ENCODE assay signal across 1 cellular context in genomic region chr5:150163547-150164059, GRCh38.
TF ChIP-seq lines count a peak whose summit lies in the region.

No MANE protein-coding gene starts in this region.

TF ChIP-seq in SK-N-SH, 30 proteins besides CTCF, POLR2A, EP300 and RAD21 (continued from another document):
- TF ChIP-seq REST (IDR thresholded peaks at IDR 0.05; ENCODE audit: low read depth, low read length) (no peak), FOXJ3 (CRISPR knock-in tag; IDR thresholded peaks at IDR 0.05) (no peak), NRF1 (IDR thresholded peaks at IDR 0.05; ENCODE audit: low read depth, low read length) (no peak), TEAD4 (IDR thresholded peaks at IDR 0.05; ENCODE audit: borderline replicate concordance, insufficient read depth) (no peak), ZBTB33 (IDR thresholded peaks at IDR 0.05; ENCODE audit: borderline replicate concordance, low read depth) (no peak), EZH2phosphoT487 (IDR thresholded peaks at IDR 0.05; ENCODE audit: borderline replicate concordance, low read depth) (no peak), MAX (IDR thresholded peaks at IDR 0.05; ENCODE audit: low read depth) (no peak)
